ENCODE assay signal across 9 cellular contexts in the genomic region with DNA sequence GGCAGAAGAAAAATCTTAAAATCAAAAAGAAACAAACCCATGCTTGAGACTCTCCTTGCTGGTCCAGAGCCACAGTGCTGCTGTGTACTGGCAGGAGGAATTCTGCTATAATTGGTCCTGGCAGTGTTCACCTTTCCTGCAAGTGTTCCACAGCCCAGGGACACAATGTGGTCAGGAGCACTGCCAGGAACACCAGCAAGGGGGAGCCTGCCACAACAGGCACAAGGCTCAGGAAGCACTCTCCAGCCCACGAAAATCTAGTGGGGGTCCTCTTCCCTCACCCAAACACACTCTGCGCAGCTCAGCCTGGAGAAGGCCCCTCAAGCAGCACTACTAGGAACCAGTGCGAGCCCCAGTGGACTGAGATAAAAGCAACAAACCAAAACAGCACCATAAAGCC.
DNase-seq lines count a peak whose midpoint lies in the region; ATAC-seq and TF ChIP-seq lines count a peak whose summit lies in the region.
"Had no signal": no experiment of that assay in that cellular context is flagged by ENCODE, and none has a peak within 500 bp of the region (broad histone marks: within the 10 kb centered on the region; RNA-seq: fewer than 3 reads in every experiment).

No MANE protein-coding gene starts in this region.

- no peak overlapping the region for H3K4me2 ChIP-seq in DND-41 (ENCODE audit: insufficient read depth, low read length)
- H3K4me2 ChIP-seq in neural cell (ENCODE audit: low read length): no peak overlapping the region

- H3K36me3 ChIP-seq in DND-41 (ENCODE audit: insufficient read depth, low read length) (peaks cover 66% of the 10 kb centered on the region), neural cell (ENCODE audit: insufficient read depth, low read length) (no peaks in the 10 kb centered on the region)

- peaks cover 3% of the 10 kb centered on the region for H3F3A ChIP-seq in neural cell (ENCODE audit: insufficient read depth, low read length, poor library complexity, severe bottlenecking)

- no peaks in the 10 kb centered on the region for H4K20me1 ChIP-seq in DND-41 (ENCODE audit: insufficient read depth, low read length)
- no peaks in the 10 kb centered on the region for H4K20me1 ChIP-seq in neural cell (ENCODE audit: insufficient read depth)

- no peaks in the 10 kb centered on the region for H3K9me3 ChIP-seq in DND-41 (ENCODE audit: insufficient read depth, low read length, severe bottlenecking)
- no peaks in the 10 kb centered on the region for H3K9me3 ChIP-seq in neural cell (ENCODE audit: low read length)

- TF ChIP-seq RAD21 in neural cell (conservative IDR thresholded peaks at IDR 0.05): no peak

- no peak overlapping the region for H3K9ac ChIP-seq in DND-41 (ENCODE audit: low read depth, low read length)
- no peak overlapping the region for H3K9ac ChIP-seq in neural cell (ENCODE audit: low read length)

- ATAC-seq in DND-41 (ENCODE audit: insufficient read depth, low read depth): no peak

- H3K27ac ChIP-seq in DND-41 (ENCODE audit: low read length) (no peak overlapping the region), VCaP (peak overlapping the region; percentile 36; the same call in 1 of the 2 replicates), neural cell (ENCODE audit: low read length) (no peak overlapping the region)

- no peaks in the 10 kb centered on the region for H3K9me2 ChIP-seq in neural cell (ENCODE audit: insufficient read depth, low read length)

- H3K79me2 ChIP-seq in DND-41 (ENCODE audit: insufficient read depth, low read length) (peaks cover 10% of the 10 kb centered on the region), neural cell (replicated peaks; ENCODE audit: insufficient read depth, low read length) (peaks cover 5% of the 10 kb centered on the region)

- H3K27me3 ChIP-seq in DND-41 (ENCODE audit: insufficient read depth, low read length, poor library complexity) (no peaks in the 10 kb centered on the region), neural cell (ENCODE audit: insufficient read depth, low read depth, low read length) (no peaks in the 10 kb centered on the region)

- DNase-seq in DND-41: no peak
- peak; percentile 24 for DNase-seq in fibroblast of peridontal ligament (ENCODE audit: extremely low read depth)
- no peak for DNase-seq in NCI-H1436 treated with DMSO at 0.1 percent for 48 hours (lab: John Stamatoyannopoulos, UW)
- DNase-seq in SIG-M5 treated with dmso at 0.1 percent for 504 hours (lab: John Stamatoyannopoulos, UW; ENCODE audit: unreplicated experiment): no peak
- no peak for DNase-seq in activated naive CD4-positive, alpha-beta T cell treated with anti-CD3 and anti-CD28 coated beads, Interleukin-2, amount 50 U/mL, for 16 hours
- no peak for DNase-seq in mesenteric fat pad (ENCODE audit: low spot score)
- DNase-seq: NCI-H1092 treated with DMSO at 0.1 percent for 48 hours had no signal

- no peaks in the 10 kb centered on the region for H3K4me1 ChIP-seq in DND-41 (ENCODE audit: insufficient read depth, low read length)

- TF ChIP-seq EP300 in neural cell (conservative IDR thresholded peaks at IDR 0.05; ENCODE audit: poor library complexity, severe bottlenecking): no peak

- H3K4me3 ChIP-seq in DND-41 (ENCODE audit: low read depth in 1 of 2, low read length in 2 of 2) (no peak overlapping the region), neural cell (ENCODE audit: low read length) (no peak overlapping the region)

- H2AFZ ChIP-seq in DND-41 (ENCODE audit: low read depth, low read length) (no peak overlapping the region), neural cell (ENCODE audit: low read depth, low read length) (no peak overlapping the region)

- TF ChIP-seq CTCF in DND-41 (IDR thresholded peaks at IDR 0.05; ENCODE audit: borderline replicate concordance, extremely low read depth, low read length, poor library complexity, severe bottlenecking): peak; percentile 27
- peak; percentile 68 for TF ChIP-seq CTCF in VCaP (conservative IDR thresholded peaks at IDR 0.05)
- peak; percentile 23 for TF ChIP-seq CTCF in neural cell (IDR thresholded peaks at IDR 0.05; ENCODE audit: poor library complexity, severe bottlenecking)

TF ChIP-seq in neural cell, 6 proteins besides CTCF, POLR2A, EP300 and RAD21:
- no peak for TF ChIP-seq POLR2AphosphoS5 (IDR thresholded peaks at IDR 0.05)
- TF ChIP-seq EZH2 (IDR thresholded peaks at IDR 0.05; ENCODE audit: borderline replicate concordance, insufficient read depth, low read length, poor library complexity, severe bottlenecking): no peak
- no peak for TF ChIP-seq TAF1 (IDR thresholded peaks at IDR 0.05; ENCODE audit: low read depth)
- TF ChIP-seq, protein P1, sequence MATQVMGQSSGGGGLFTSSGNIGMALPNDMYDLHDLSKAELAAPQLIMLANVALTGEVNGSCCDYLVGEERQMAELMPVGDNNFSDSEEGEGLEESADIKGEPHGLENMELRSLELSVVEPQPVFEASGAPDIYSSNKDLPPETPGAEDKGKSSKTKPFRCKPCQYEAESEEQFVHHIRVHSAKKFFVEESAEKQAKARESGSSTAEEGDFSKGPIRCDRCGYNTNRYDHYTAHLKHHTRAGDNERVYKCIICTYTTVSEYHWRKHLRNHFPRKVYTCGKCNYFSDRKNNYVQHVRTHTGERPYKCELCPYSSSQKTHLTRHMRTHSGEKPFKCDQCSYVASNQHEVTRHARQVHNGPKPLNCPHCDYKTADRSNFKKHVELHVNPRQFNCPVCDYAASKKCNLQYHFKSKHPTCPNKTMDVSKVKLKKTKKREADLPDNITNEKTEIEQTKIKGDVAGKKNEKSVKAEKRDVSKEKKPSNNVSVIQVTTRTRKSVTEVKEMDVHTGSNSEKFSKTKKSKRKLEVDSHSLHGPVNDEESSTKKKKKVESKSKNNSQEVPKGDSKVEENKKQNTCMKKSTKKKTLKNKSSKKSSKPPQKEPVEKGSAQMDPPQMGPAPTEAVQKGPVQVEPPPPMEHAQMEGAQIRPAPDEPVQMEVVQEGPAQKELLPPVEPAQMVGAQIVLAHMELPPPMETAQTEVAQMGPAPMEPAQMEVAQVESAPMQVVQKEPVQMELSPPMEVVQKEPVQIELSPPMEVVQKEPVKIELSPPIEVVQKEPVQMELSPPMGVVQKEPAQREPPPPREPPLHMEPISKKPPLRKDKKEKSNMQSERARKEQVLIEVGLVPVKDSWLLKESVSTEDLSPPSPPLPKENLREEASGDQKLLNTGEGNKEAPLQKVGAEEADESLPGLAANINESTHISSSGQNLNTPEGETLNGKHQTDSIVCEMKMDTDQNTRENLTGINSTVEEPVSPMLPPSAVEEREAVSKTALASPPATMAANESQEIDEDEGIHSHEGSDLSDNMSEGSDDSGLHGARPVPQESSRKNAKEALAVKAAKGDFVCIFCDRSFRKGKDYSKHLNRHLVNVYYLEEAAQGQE (IDR thresholded peaks at IDR 0.05; ENCODE audit: borderline replicate concordance): no peak
